In genomic region chr7:157415486-157415885, GRCh38 we compare ENCODE assay signal across 1 cellular context.
TF ChIP-seq lines count a peak whose summit lies in the region.

No MANE protein-coding gene starts in this region.

TF ChIP-seq in GM23338, 12 proteins besides CTCF, POLR2A, EP300 and RAD21 (continued from another document):
- TF ChIP-seq REST (IDR thresholded peaks at IDR 0.05; ENCODE audit: unreplicated experiment) = no peak
TF ChIP-seq in GM23338: peak in this region for 0.
